28 cellular contexts compared by ENCODE assay signal in genomic region chr16:82987767-82988166, GRCh38.
DNase-seq lines count a peak whose midpoint lies in the region; ATAC-seq and TF ChIP-seq lines count a peak whose summit lies in the region.
"Had no signal": no experiment of that assay in that cellular context is flagged by ENCODE, and none has a peak within 500 bp of the region (broad histone marks: within the 10 kb centered on the region; RNA-seq: fewer than 3 reads in every experiment).

No MANE protein-coding gene starts in this region.

- H3K4me1 ChIP-seq in RWPE2 (ENCODE audit: insufficient read depth, poor library complexity, severe bottlenecking) (no peaks in the 10 kb centered on the region), aorta (ENCODE audit: control insufficient read depth in 1 of 2, insufficient read depth in 2 of 2, low read length in 2 of 2) (peaks cover 0 to 5% of the 10 kb centered on the region in 2 donors)
- H3K4me1 ChIP-seq: left lung had no signal

- H3K4me3 Mint-ChIP-seq in nephron progenitor cell: no peak overlapping the region
- H3K4me3 Mint-ChIP-seq: activated CD8-positive, alpha-beta T cell treated with anti-CD3 and anti-CD28 coated beads for 36 hours; activated naive CD8-positive, alpha-beta T cell treated with anti-CD3 and anti-CD28 coated beads, Interleukin-2, amount 10 ng/mL, durations not matched to agents 7 days and 5 days; effector memory CD8-positive, alpha-beta T cell; mesothelial cell of epicardium; natural killer cell treated with Interleukin-12 subunit alpha and Interleukin-12 subunit beta and Interleukin-15 and Interleukin-18, amount 100 ng/mL, for 72 hours; stimulated activated naive B cell treated with anti-CD40 and anti-IgM and Interleukin-4, amounts not matched to agents 10 μg/mL and 1 μg/mL and 100 μg/mL, for 72 hours had no signal

- intact Hi-C loops in aorta (cut with DNase I): no loop called here

- ATAC-seq in RWPE2 (ENCODE audit: low read depth): peak; percentile 61; the same call in 2 of the 3 replicates
- ATAC-seq in esophagus mucosa: peak; percentile 32
- ATAC-seq in aorta (ENCODE audit: low FRiP score): no peak
- ATAC-seq in HG03196 (IDR thresholded peaks at IDR 0.05; ENCODE audit: unreplicated experiment): no peak
- ATAC-seq: activated CD4-positive, CD25-positive, alpha-beta regulatory T cell treated with anti-CD3 and anti-CD28 coated beads, Interleukin-2, amount 50 U/mL, for 24 hours; activated CD8-positive, alpha-beta T cell treated with anti-CD3 and anti-CD28 coated beads for 36 hours; effector memory CD8-positive, alpha-beta T cell; K562; left lung; natural killer cell treated with Interleukin-12 subunit alpha and Interleukin-12 subunit beta and Interleukin-15 and Interleukin-18, amount 100 ng/mL, for 72 hours; right cardiac atrium; stimulated activated naive B cell treated with anti-CD40 and anti-IgM and Interleukin-4, amounts not matched to agents 10 μg/mL and 1 μg/mL and 100 μg/mL, for 72 hours had no signal

- H3K4me3 ChIP-seq in RWPE2 (ENCODE audit: severe bottlenecking): no peak overlapping the region
- H3K4me3 ChIP-seq in aorta (ENCODE audit: low read length in 2 of 2): no peak overlapping the region
- H3K4me3 ChIP-seq: heart right ventricle, K562, left lung, ovary, PC-9 had no signal

- no peaks in the 10 kb centered on the region for H3K36me3 Mint-ChIP-seq in nephron progenitor cell (ENCODE audit: low read depth)
- H3K36me3 Mint-ChIP-seq: activated naive CD8-positive, alpha-beta T cell treated with anti-CD3 and anti-CD28 coated beads, Interleukin-2, amount 10 ng/mL, durations not matched to agents 7 days and 5 days; mesothelial cell of epicardium; natural killer cell treated with Interleukin-12 subunit alpha and Interleukin-12 subunit beta and Interleukin-15 and Interleukin-18, amount 100 ng/mL, for 72 hours; stimulated activated naive B cell treated with anti-CD40 and anti-IgM and Interleukin-4, amounts not matched to agents 10 μg/mL and 1 μg/mL and 100 μg/mL, for 72 hours had no signal

- H3K4me1 Mint-ChIP-seq in nephron progenitor cell: peaks cover 26% of the 10 kb centered on the region
- H3K4me1 Mint-ChIP-seq: activated naive CD8-positive, alpha-beta T cell treated with anti-CD3 and anti-CD28 coated beads, Interleukin-2, amount 10 ng/mL, durations not matched to agents 7 days and 5 days; mesothelial cell of epicardium; stimulated activated naive B cell treated with anti-CD40 and anti-IgM and Interleukin-4, amounts not matched to agents 10 μg/mL and 1 μg/mL and 100 μg/mL, for 72 hours had no signal

- H3K27me3 ChIP-seq in RWPE2 (ENCODE audit: insufficient read depth, poor library complexity, severe bottlenecking) (no peaks in the 10 kb centered on the region), aorta (ENCODE audit: control insufficient read depth in 1 of 2, insufficient read depth in 2 of 2, low read length in 1 of 2) (no peaks in the 10 kb centered on the region)
- H3K27me3 ChIP-seq: heart right ventricle, left lung, ovary had no signal

- peaks cover 4% of the 10 kb centered on the region for H3K9me3 Mint-ChIP-seq in nephron progenitor cell
- H3K9me3 Mint-ChIP-seq: activated CD8-positive, alpha-beta T cell treated with anti-CD3 and anti-CD28 coated beads for 36 hours; effector memory CD8-positive, alpha-beta T cell; mesothelial cell of epicardium had no signal

- peak; percentile 15 for DNase-seq in GM03348 (ENCODE audit: low spot score)
- no peak for DNase-seq in RWPE2 (ENCODE audit: low spot score)
- no peak for DNase-seq in nephron progenitor cell
- DNase-seq in amygdala (lab: John Stamatoyannopoulos, UW): no peak
- no peak for DNase-seq in aorta
- DNase-seq: activated CD8-positive, alpha-beta T cell treated with anti-CD3 and anti-CD28 coated beads for 36 hours; activated effector memory CD4-positive, alpha-beta T cell treated with anti-CD3 and anti-CD28 coated beads, Interleukin-2, amount 50 U/mL, for 16 hours; activated naive CD8-positive, alpha-beta T cell treated with anti-CD3 and anti-CD28 coated beads, Interleukin-2, amount 10 ng/mL, durations not matched to agents 7 days and 5 days; effector memory CD8-positive, alpha-beta T cell; heart right ventricle; left lung; NCI-H1694; NCI-H2171; NCI-H524; ovary; PC-9; right cardiac atrium; SHP77 treated with DMSO at 0.1 percent for 48 hours; stimulated activated CD4-positive, alpha-beta T cell treated with anti-CD3 and anti-CD28 coated beads, Interleukin-12 subunit alpha, Interleukin-12 subunit beta, amount 100 ng/mL, for 4 hours; stimulated activated CD4-positive, alpha-beta T cell treated with anti-CD3 and anti-CD28 coated beads, Interleukin-4, amount 100 ng/mL, for 24 hours; stimulated activated naive B cell treated with anti-CD40 and anti-IgM and Interleukin-4, amounts not matched to agents 10 μg/mL and 1 μg/mL and 100 μg/mL, for 72 hours; SW 1271 had no signal

- TF ChIP-seq CTCF in RWPE2 (IDR thresholded peaks at IDR 0.05; ENCODE audit: poor library complexity, severe bottlenecking) (no peak), nephron progenitor cell (IDR thresholded peaks at IDR 0.05) (no peak)

- 18 to 29% methylated on average over 3 of the region's 3 CpGs for WGBS in aorta, 2 donors

- H3K36me3 ChIP-seq in RWPE2 (ENCODE audit: low read depth) (no peaks in the 10 kb centered on the region), aorta (ENCODE audit: control insufficient read depth in 1 of 2, insufficient read depth in 2 of 2, low read length in 1 of 2) (no peaks in the 10 kb centered on the region)
- H3K36me3 ChIP-seq: heart right ventricle, left lung, ovary had no signal

- H3K27ac ChIP-seq in RWPE2 (ENCODE audit: poor library complexity, severe bottlenecking): no peak overlapping the region
- H3K27ac ChIP-seq in aorta (ENCODE audit: low read depth in 1 of 2, low read length in 2 of 2): no peak overlapping the region
- H3K27ac ChIP-seq: heart right ventricle, left lung, ovary, PC-9 had no signal

- no peaks in the 10 kb centered on the region for H3K9me3 ChIP-seq in RWPE2 (ENCODE audit: severe bottlenecking)
- H3K9me3 ChIP-seq in aorta (ENCODE audit: control insufficient read depth, low read length): no peaks in the 10 kb centered on the region
- H3K9me3 ChIP-seq: heart right ventricle, left lung, ovary had no signal

- peak overlapping the region; percentile 35 for H3K27ac Mint-ChIP-seq in nephron progenitor cell
- H3K27ac Mint-ChIP-seq: activated CD8-positive, alpha-beta T cell treated with anti-CD3 and anti-CD28 coated beads for 36 hours; activated naive CD8-positive, alpha-beta T cell treated with anti-CD3 and anti-CD28 coated beads, Interleukin-2, amount 10 ng/mL, durations not matched to agents 7 days and 5 days; effector memory CD8-positive, alpha-beta T cell; mesothelial cell of epicardium; natural killer cell treated with Interleukin-12 subunit alpha and Interleukin-12 subunit beta and Interleukin-15 and Interleukin-18, amount 100 ng/mL, for 72 hours; stimulated activated naive B cell treated with anti-CD40 and anti-IgM and Interleukin-4, amounts not matched to agents 10 μg/mL and 1 μg/mL and 100 μg/mL, for 72 hours had no signal

- peaks cover 15% of the 10 kb centered on the region for H3K27me3 Mint-ChIP-seq in nephron progenitor cell (ENCODE audit: low read depth, poor library complexity)
- H3K27me3 Mint-ChIP-seq: activated naive CD8-positive, alpha-beta T cell treated with anti-CD3 and anti-CD28 coated beads, Interleukin-2, amount 10 ng/mL, durations not matched to agents 7 days and 5 days; stimulated activated naive B cell treated with anti-CD40 and anti-IgM and Interleukin-4, amounts not matched to agents 10 μg/mL and 1 μg/mL and 100 μg/mL, for 72 hours had no signal

Comparison
In these comparisons a context has a peak if more than half of its experiments do, and no peak if none do; other contexts are left out.
1. ATAC-seq: peak in RWPE2 (single experiment) and esophagus mucosa (single experiment); none in aorta (single experiment) and HG03196 (single experiment).